ENCODE assay signal across 12 cellular contexts in the genomic region with DNA sequence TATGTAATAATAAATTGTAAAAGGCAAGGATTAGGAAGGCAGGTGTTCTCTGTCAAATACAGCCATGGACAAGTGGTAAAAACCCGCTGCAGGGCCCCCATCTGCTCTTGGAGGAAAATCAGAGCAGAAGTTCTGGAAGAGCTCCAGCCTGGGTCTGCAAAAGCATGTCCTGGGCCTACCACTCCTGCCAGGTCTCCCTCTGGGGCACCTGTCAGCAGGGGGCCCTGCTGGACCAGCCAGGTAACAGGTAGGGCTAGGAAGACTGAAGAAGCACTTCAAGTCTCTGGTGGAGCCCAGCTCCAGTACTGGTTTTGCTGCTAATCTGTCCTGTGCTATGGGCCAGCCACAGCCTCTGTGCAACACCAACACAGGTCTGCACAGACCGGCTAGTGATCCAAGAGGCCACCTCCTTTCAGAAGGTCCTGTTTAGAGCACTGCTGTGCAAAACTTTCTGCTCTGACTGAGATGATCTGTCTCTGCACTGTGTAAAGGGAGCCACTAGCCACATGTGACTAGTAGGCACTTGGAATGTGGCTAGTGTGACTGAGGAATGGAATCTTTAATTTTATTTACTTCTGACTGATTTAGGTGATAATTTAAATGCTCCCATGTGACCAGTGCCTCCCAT. TPM values are rescaled to one million over a fixed set of nuclear protein-coding genes. Genes with fewer than 3 reads are reported as not detected.
DNase-seq lines count a peak whose midpoint lies in the region; ATAC-seq and TF ChIP-seq lines count a peak whose summit lies in the region.
"Had no signal": no experiment of that assay in that cellular context is flagged by ENCODE, and none has a peak within 500 bp of the region (broad histone marks: within the 10 kb centered on the region; RNA-seq: fewer than 3 reads in every experiment).

No MANE protein-coding gene starts in this region.

- H3K9ac ChIP-seq in GM23248 = peak overlapping the region; percentile 25; the same call in 1 of the 2 replicates

- no peak for ATAC-seq in WTC11

- DNase-seq in DMS 273 (lab: John Stamatoyannopoulos, UW; ENCODE audit: unreplicated experiment) (peak; percentile 76), GM23248 (peak; percentile 33), WTC11 (ENCODE audit: low spot score) (no peak), DMS153 (lab: John Stamatoyannopoulos, UW) (no peak), EL (no peak)
- no peak for DNase-seq in activated naive CD4-positive, alpha-beta T cell treated with anti-CD3 and anti-CD28 coated beads, Interleukin-2, amount 50 U/mL, for 16 hours
- DNase-seq: activated CD4-positive, alpha-beta T cell treated with anti-CD3 and anti-CD28 coated beads, Interleukin-2, amount 50 U/mL, for 1 hour; immature natural killer cell; occipital lobe had no signal

- no peaks in the 10 kb centered on the region for H3K9me2 ChIP-seq in GM23248 (ENCODE audit: insufficient read depth)

- no peaks in the 10 kb centered on the region for H3K9me3 Mint-ChIP-seq in WTC11
- H3K9me3 Mint-ChIP-seq: immature natural killer cell had no signal

- H3K4me1 ChIP-seq in GM23248 (ENCODE audit: insufficient read depth) (peaks cover 49% of the 10 kb centered on the region), neutrophil (ENCODE audit: control insufficient read depth in 1 of 2, insufficient read depth in 1 of 2, low read depth in 1 of 2, low read length in 1 of 2) (peaks cover 39 to 46% of the 10 kb centered on the region in 2 experiments)

- H3K4me2 ChIP-seq in GM23248 (ENCODE audit: unreplicated experiment) = no peak overlapping the region

- H3K36me3 Mint-ChIP-seq in WTC11 = peaks cover 14% of the 10 kb centered on the region

- H3K36me3 ChIP-seq in GM23248 (ENCODE audit: low read depth) (peaks cover 8% of the 10 kb centered on the region; the same call in 1 of the 2 replicates), neutrophil (peaks cover 18% of the 10 kb centered on the region)
- H3K36me3 ChIP-seq: thoracic aorta had no signal

- H3K4me3 ChIP-seq in GM23248 = no peak overlapping the region
- no peak overlapping the region for H3K4me3 ChIP-seq in neutrophil (ENCODE audit: low read depth in 1 of 2, low read length in 1 of 2)
- H3K4me3 ChIP-seq: thoracic aorta had no signal

- H4K20me1 ChIP-seq in GM23248 (ENCODE audit: insufficient read depth) = peaks cover 18% of the 10 kb centered on the region; the same call in 1 of the 2 replicates

- in situ Hi-C loops in GM23248 (cut with MboI) = loop anchor here (25.0 kb wide), 1 partner anchor 510 kb away; no protein-coding TSS in a partner anchor

- CTCF ChIA-PET in WTC11 (lab: Charles Lee) = interaction anchor here (1.0 to 2.1 kb wide), 3 partner anchors 34 to 287 kb away, joined by 4 to 8 read pairs (median 4); no protein-coding TSS in a partner anchor

- POLR2A ChIA-PET in WTC11 (lab: Charles Lee) = no interaction called here

- H3K27ac ChIP-seq in GM23248 = peak overlapping the region; percentile 51
- peak overlapping the region; percentile 53 for H3K27ac ChIP-seq in neutrophil
- H3K27ac ChIP-seq: thoracic aorta had no signal

- peaks cover 47% of the 10 kb centered on the region for H3F3A ChIP-seq in GM23248 (ENCODE audit: insufficient read depth)

- peak overlapping the region; percentile 84 for H3K27ac Mint-ChIP-seq in WTC11

- H3K27me3 Mint-ChIP-seq in WTC11 (ENCODE audit: low read depth) = no peaks in the 10 kb centered on the region

- H3K9me3 ChIP-seq in GM23248 (ENCODE audit: low read depth) (no peaks in the 10 kb centered on the region), neutrophil (no peaks in the 10 kb centered on the region)
- H3K9me3 ChIP-seq: thoracic aorta had no signal

- H3K4me3 Mint-ChIP-seq in WTC11 = no peak overlapping the region
- H3K4me3 Mint-ChIP-seq: immature natural killer cell had no signal

- WGBS in GM23248 (ENCODE audit: low coverage in 1 of 2, low lambda C conversion rate in 2 of 2, missing lambda C conversion rate in 2 of 2), 2 experiments = 76 to 83% methylated on average over 2 of the region's 2 CpGs

- H3K27me3 ChIP-seq in GM23248 (replicated peaks; ENCODE audit: insufficient read depth) (no peaks in the 10 kb centered on the region), neutrophil (no peaks in the 10 kb centered on the region)

- no peak overlapping the region for H2AFZ ChIP-seq in GM23248

- peaks cover 98% of the 10 kb centered on the region for H3K79me2 ChIP-seq in GM23248 (ENCODE audit: insufficient read depth)

- no peak for TF ChIP-seq CTCF in WTC11 (IDR thresholded peaks at IDR 0.05)
- TF ChIP-seq CTCF in neutrophil (IDR thresholded peaks at IDR 0.05) = no peak

- peaks cover 67% of the 10 kb centered on the region for H3K4me1 Mint-ChIP-seq in WTC11

TF ChIP-seq in WTC11, 78 proteins besides CTCF, POLR2A, EP300 and RAD21 (continues in another document):
- TF ChIP-seq FOXK1 (CRISPR knock-in tag; IDR thresholded peaks at IDR 0.05) (no peak), FOXP1 (CRISPR knock-in tag; IDR thresholded peaks at IDR 0.05; ENCODE audit: borderline replicate concordance) (no peak), SOX15 (CRISPR knock-in tag; IDR thresholded peaks at IDR 0.05) (no peak), NR3C1 (CRISPR knock-in tag; conservative IDR thresholded peaks at IDR 0.05; ENCODE audit: low read depth) (no peak), ZNF317 (CRISPR knock-in tag; IDR thresholded peaks at IDR 0.05; ENCODE audit: borderline replicate concordance, low read depth) (no peak), NR2C2 (CRISPR knock-in tag; IDR thresholded peaks at IDR 0.05) (no peak), GABPB1 (CRISPR knock-in tag; IDR thresholded peaks at IDR 0.05) (no peak)
- TF ChIP-seq, protein P1, sequence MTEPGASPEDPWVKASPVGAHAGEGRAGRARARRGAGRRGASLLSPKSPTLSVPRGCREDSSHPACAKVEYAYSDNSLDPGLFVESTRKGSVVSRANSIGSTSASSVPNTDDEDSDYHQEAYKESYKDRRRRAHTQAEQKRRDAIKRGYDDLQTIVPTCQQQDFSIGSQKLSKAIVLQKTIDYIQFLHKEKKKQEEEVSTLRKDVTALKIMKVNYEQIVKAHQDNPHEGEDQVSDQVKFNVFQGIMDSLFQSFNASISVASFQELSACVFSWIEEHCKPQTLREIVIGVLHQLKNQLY (CRISPR knock-in tag; IDR thresholded peaks at IDR 0.05) = no peak
- TF ChIP-seq, protein P2, sequence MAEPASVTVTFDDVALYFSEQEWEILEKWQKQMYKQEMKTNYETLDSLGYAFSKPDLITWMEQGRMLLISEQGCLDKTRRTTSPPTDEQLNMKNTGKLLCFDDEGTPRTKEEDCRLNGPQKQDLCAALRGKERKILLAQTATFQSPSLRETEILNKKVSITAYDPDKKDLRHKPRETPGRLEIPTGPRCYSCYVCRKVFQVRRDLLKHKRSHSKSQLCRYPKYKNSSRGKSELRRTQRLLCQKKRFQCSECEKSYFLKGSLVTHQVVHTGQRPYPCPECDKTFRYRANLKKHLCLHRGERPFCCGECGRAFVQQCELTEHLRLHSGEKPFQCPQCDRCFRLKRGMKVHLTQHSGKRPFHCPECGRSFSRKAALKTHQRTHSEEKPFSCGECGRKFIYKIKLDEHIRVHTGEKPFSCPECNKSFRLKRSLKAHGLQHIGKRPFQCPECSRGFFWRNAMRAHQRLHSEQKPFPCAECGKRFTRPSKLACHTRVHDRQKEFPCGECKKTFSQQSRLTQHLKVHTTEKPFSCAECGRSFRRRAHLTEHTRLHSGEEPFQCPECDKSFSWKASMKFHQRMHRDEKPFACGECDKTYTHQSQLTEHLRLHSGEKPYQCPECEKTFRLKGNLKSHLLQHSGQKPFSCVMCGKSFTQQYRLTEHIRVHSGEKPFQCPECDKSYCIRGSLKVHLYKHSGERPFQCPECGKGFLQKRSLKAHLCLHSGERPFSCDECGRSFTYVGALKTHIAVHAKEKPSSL (CRISPR knock-in tag; conservative IDR thresholded peaks at IDR 0.05) = no peak
- TF ChIP-seq, protein P3, sequence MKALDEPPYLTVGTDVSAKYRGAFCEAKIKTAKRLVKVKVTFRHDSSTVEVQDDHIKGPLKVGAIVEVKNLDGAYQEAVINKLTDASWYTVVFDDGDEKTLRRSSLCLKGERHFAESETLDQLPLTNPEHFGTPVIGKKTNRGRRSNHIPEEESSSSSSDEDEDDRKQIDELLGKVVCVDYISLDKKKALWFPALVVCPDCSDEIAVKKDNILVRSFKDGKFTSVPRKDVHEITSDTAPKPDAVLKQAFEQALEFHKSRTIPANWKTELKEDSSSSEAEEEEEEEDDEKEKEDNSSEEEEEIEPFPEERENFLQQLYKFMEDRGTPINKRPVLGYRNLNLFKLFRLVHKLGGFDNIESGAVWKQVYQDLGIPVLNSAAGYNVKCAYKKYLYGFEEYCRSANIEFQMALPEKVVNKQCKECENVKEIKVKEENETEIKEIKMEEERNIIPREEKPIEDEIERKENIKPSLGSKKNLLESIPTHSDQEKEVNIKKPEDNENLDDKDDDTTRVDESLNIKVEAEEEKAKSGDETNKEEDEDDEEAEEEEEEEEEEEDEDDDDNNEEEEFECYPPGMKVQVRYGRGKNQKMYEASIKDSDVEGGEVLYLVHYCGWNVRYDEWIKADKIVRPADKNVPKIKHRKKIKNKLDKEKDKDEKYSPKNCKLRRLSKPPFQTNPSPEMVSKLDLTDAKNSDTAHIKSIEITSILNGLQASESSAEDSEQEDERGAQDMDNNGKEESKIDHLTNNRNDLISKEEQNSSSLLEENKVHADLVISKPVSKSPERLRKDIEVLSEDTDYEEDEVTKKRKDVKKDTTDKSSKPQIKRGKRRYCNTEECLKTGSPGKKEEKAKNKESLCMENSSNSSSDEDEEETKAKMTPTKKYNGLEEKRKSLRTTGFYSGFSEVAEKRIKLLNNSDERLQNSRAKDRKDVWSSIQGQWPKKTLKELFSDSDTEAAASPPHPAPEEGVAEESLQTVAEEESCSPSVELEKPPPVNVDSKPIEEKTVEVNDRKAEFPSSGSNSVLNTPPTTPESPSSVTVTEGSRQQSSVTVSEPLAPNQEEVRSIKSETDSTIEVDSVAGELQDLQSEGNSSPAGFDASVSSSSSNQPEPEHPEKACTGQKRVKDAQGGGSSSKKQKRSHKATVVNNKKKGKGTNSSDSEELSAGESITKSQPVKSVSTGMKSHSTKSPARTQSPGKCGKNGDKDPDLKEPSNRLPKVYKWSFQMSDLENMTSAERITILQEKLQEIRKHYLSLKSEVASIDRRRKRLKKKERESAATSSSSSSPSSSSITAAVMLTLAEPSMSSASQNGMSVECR (CRISPR knock-in tag; IDR thresholded peaks at IDR 0.05; ENCODE audit: borderline replicate concordance) = no peak

RNA-seq across cellular contexts. Expression of a gene that starts 30.2 kb away (rescaled TPM):
- 182 and 231 TPM in 2 replicates for total RNA-seq in GM23248 (2014; rRNA removed; shearing (Covaris generic))
- polyA plus RNA-seq in GM23248 (2016; fragmentation: Nextera tagmentation; extraction: Ambion mirVana) = 127 and 131 TPM in 2 replicates
- total RNA-seq in WTC11 (2021) = 161 to 171 TPM (median 162 TPM) in 3 replicates

RNA-seq across cellular contexts. Expression of a gene that starts 47.9 kb away (rescaled TPM):
- total RNA-seq in GM23248 (2014; rRNA removed; shearing (Covaris generic)) = not detected in 2 replicates
- polyA plus RNA-seq in GM23248 (2016; fragmentation: Nextera tagmentation; extraction: Ambion mirVana) = not detected in 2 replicates
- not detected in 3 replicates for total RNA-seq in WTC11 (2021)
- total RNA-seq: occipital lobe, SK-MEL-5, thoracic aorta had no signal
- polyA plus RNA-seq: immature natural killer cell had no signal

Comparison
In these comparisons a context has a peak if more than half of its experiments do, and no peak if none do; other contexts are left out.
1. DNase-seq: peak in DMS 273 (single experiment) and GM23248 (single experiment); none in WTC11 (single experiment), DMS153 (single experiment), activated naive CD4-positive, alpha-beta T cell treated with anti-CD3 and anti-CD28 coated beads, Interleukin-2, amount 50 U/mL, for 16 hours (single experiment) and EL (single experiment).